In genomic region chr16:11047057-11047456, GRCh38 we compare ENCODE assay signal across 11 cellular contexts.
DNase-seq lines count a peak whose midpoint lies in the region; ATAC-seq and TF ChIP-seq lines count a peak whose summit lies in the region.
"Had no signal": no experiment of that assay in that cellular context is flagged by ENCODE, and none has a peak within 500 bp of the region (broad histone marks: within the 10 kb centered on the region; RNA-seq: fewer than 3 reads in every experiment).

No MANE protein-coding gene starts in this region.

- no peak overlapping the region for H3K27ac Mint-ChIP-seq in Calu3 (ENCODE audit: unreplicated experiment)

- no TSS peak for BruUV-seq in Calu3 (replicated peaks; lab: Mats Ljungman, UMichigan)

- no peaks in the 10 kb centered on the region for H3K9me3 ChIP-seq in osteoblast (ENCODE audit: low read depth, low read length)

- H3K36me3 ChIP-seq in osteoblast (ENCODE audit: insufficient read depth, low read length): peaks cover 28% of the 10 kb centered on the region

- in situ Hi-C loops in KBM-7 (cut with MboI; ENCODE audit: low pct_unique_long_range_greater_than_20kb, low sequenced_read_pairs): no loop called here

- H3K4me2 ChIP-seq in osteoblast (ENCODE audit: insufficient read depth, low read length): no peak overlapping the region

- no peak overlapping the region for H3K4me3 Mint-ChIP-seq in Calu3 (ENCODE audit: low read depth, unreplicated experiment)

- H3K27ac ChIP-seq in osteoblast (ENCODE audit: low read depth, low read length): peak overlapping the region; percentile 40

- H3K4me1 ChIP-seq in osteoblast (ENCODE audit: insufficient read depth, low read length): peaks cover 23% of the 10 kb centered on the region

- no peaks in the 10 kb centered on the region for H3K9me3 Mint-ChIP-seq in Calu3 (ENCODE audit: low read depth, unreplicated experiment)
- H3K9me3 Mint-ChIP-seq: activated T-helper 2 cell treated with anti-CD3 and anti-CD28 coated beads, Interferon-gamma antibody, Interleukin-2, Interleukin-4, amounts not matched to agents 10 μg/mL and 5 μg/mL and 100 μg/mL, durations not matched to agents 14 hours and 24 hours and 36 hours had no signal

- CTCF ChIA-PET in Calu3 (lab: Charles Lee): no interaction called here

- no peaks in the 10 kb centered on the region for H3K4me1 Mint-ChIP-seq in Calu3 (ENCODE audit: low read depth, unreplicated experiment)

- TF ChIP-seq CTCF in osteoblast (IDR thresholded peaks at IDR 0.05; ENCODE audit: extremely low read depth, low read depth, low read length): no peak
- TF ChIP-seq CTCF in Calu3 (IDR thresholded peaks at IDR 0.05; ENCODE audit: unreplicated experiment): no peak

- H4K20me1 ChIP-seq in osteoblast (ENCODE audit: insufficient read depth, low read length): no peaks in the 10 kb centered on the region

- peak; percentile 26 for DNase-seq in DMS 273 treated with DMSO at 0.1 percent for 48 hours (lab: John Stamatoyannopoulos, UW)
- DNase-seq in KBM-7: peak; percentile 30
- peak; percentile 55 for DNase-seq in brain pericyte (ENCODE audit: low read depth, low spot score)
- no peak for DNase-seq in osteoblast (ENCODE audit: insufficient read length, low spot score, missing footprints)
- no peak for DNase-seq in Calu3
- DNase-seq in NCI-H1105 treated with DMSO at 0.1 percent for 48 hours (lab: John Stamatoyannopoulos, UW): no peak
- DNase-seq in cerebellar nuclear complex (lab: John Stamatoyannopoulos, UW): no peak
- DNase-seq: dorsolateral prefrontal cortex, Karpas-422 had no signal

- intact Hi-C loops in Calu3 (cut with micrococcal nuclease; ENCODE audit: unreplicated experiment): no loop called here

- no peak overlapping the region for H3K4me3 ChIP-seq in osteoblast (ENCODE audit: insufficient read depth, low read length)
- H3K4me3 ChIP-seq: dorsolateral prefrontal cortex had no signal

- no peaks in the 10 kb centered on the region for H3K27me3 Mint-ChIP-seq in Calu3 (ENCODE audit: unreplicated experiment)

- no peaks in the 10 kb centered on the region for H3K27me3 ChIP-seq in osteoblast (ENCODE audit: insufficient read depth, low read length)
- H3K27me3 ChIP-seq: dorsolateral prefrontal cortex had no signal

- H2AFZ ChIP-seq in osteoblast (ENCODE audit: low read length): no peak overlapping the region

- H3K79me2 ChIP-seq in osteoblast (ENCODE audit: insufficient read depth, low read length): no peaks in the 10 kb centered on the region

- no peak for ATAC-seq in HG03342 (IDR thresholded peaks at IDR 0.05; ENCODE audit: unreplicated experiment)

- H3K36me3 Mint-ChIP-seq in Calu3 (ENCODE audit: insufficient read depth, unreplicated experiment): no peaks in the 10 kb centered on the region

Comparison
In these comparisons a context has a peak if more than half of its experiments do, and no peak if none do; other contexts are left out.
1. DNase-seq: peak in DMS 273 treated with DMSO at 0.1 percent for 48 hours (single experiment), KBM-7 (single experiment) and brain pericyte (single experiment); none in osteoblast (single experiment), Calu3 (single experiment), NCI-H1105 treated with DMSO at 0.1 percent for 48 hours (single experiment) and cerebellar nuclear complex (0 of 2).